Comparison of ENCODE assay signal across 8 cellular contexts in the genomic region with DNA sequence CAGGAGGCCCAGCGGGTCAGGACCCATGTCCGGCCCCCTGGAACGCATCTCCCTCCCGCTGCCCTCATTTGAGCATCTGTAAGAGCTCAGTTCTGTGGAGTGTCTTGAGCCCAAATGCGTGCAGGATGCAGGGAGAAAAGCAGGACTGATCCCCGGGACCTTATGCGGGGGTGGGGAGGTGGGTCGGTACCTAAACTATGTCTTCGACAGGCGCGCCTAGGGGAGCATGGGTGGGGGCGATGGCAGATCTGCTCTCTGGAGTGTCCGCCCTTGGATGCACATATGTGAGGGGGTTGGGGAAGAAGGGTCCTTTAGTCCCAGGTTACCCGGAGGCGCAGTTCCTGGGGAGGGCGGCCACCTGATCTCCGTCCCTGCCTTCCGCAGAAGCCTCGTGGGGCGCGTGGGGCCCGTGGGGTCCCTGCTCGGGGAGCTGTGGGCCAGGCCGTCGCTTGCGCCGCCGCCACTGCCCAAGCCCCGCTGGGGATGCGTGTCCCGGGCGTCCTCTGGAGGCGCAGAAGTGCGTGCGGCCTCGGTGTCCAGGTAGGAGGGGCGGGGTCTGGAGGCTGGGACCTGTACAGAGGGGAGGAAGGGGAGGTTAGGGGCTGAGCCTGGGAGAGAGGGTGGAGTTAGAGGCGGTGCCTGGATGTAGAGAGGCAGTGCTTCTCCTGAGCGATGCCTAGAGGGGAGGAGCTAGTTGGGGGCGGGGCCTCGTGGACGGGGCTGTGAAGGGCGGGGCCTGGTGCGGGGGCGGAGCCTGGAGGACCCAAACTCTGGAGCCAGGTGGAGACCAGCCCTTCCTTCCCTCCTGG. TPM values are rescaled to one million over a fixed set of nuclear protein-coding genes. Genes with fewer than 3 reads are reported as not detected.
DNase-seq lines count a peak whose midpoint lies in the region; ATAC-seq and TF ChIP-seq lines count a peak whose summit lies in the region.

No MANE protein-coding gene starts in this region.

- peak; percentile 64 for DNase-seq in GM19238 (ENCODE audit: insufficient read length, low spot score)
- peak; percentile 29 for DNase-seq in NCI-H460 (ENCODE audit: extremely low read depth, low read depth)
- peak; percentile 55 for DNase-seq in activated T-helper 1 cell treated with Interleukin-2 at 50 U/mL for 16 hours (ENCODE audit: low read depth)
- peak; percentile 63 for DNase-seq in left cardiac atrium
- peak; percentile 52 to 74 (median 66) for DNase-seq in stimulated activated CD4-positive, alpha-beta T cell treated with anti-CD3 and anti-CD28 coated beads, Interleukin-1b, Interleukin-23, amount 100 ng/mL, for 24 hours (ENCODE audit: low read depth in 4 of 4, low spot score in 1 of 4)
- DNase-seq in NCI-H2081 treated with DMSO at 0.1 percent for 48 hours (lab: John Stamatoyannopoulos, UW), result no peak
- no peak for DNase-seq in tibial artery

- peak overlapping the region in 1 of 2 donors; percentile 20 for H3K4me3 ChIP-seq in tibial artery

- no peaks in the 10 kb centered on the region for H3K9me3 ChIP-seq in tibial artery

- H3K27me3 ChIP-seq in tibial artery, result peaks cover 0 to 83% of the 10 kb centered on the region in 2 donors

- intact Hi-C loops in left cardiac atrium (cut with DNase I), result no loop called here
- intact Hi-C loops in tibial artery (cut with DNase I; ENCODE audit: low total_unique reads), result no loop called here

- ATAC-seq in left cardiac atrium, result peak; percentile 23 to 39
- no peak for ATAC-seq in HG02973 (IDR thresholded peaks at IDR 0.05; ENCODE audit: unreplicated experiment)

- H3K36me3 ChIP-seq in tibial artery, result no peaks in the 10 kb centered on the region

- no peak overlapping the region for H3K27ac ChIP-seq in tibial artery

- no peak for TF ChIP-seq CTCF in tibial artery (IDR thresholded peaks at IDR 0.05)

- peaks cover 0 to 39% (median 29%) of the 10 kb centered on the region in 4 donors for H3K4me1 ChIP-seq in tibial artery

RNA-seq across cellular contexts. Expression of gene CILP2, which starts 2.8 kb away (rescaled TPM):
- 0.02 and 0.12 TPM in 2 replicates for total RNA-seq in NCI-H460 (2014; rRNA removed; shearing (Covaris generic))
- 0.07 TPM in 1 of 2 replicates, not detected in the other for polyA plus RNA-seq in NCI-H460 (2014; cell fraction: nucleus; rRNA removed)
- total RNA-seq in left cardiac atrium, result under 1 TPM; 0.32 to 0.71 TPM

RNA-seq across cellular contexts. Expression of gene YJEFN3, which starts 12.2 kb away (rescaled TPM):
- 1.3 and 2.5 TPM in 2 replicates for total RNA-seq in NCI-H460 (2014; rRNA removed; shearing (Covaris generic))
- 5.0 and 8.0 TPM in 2 replicates for polyA plus RNA-seq in NCI-H460 (2014; cell fraction: nucleus; rRNA removed)
- 1 to 10 TPM; 2.7 to 2.9 TPM for total RNA-seq in left cardiac atrium

RNA-seq across cellular contexts. Expression of gene NDUFA13, which starts 24.9 kb away (rescaled TPM):
- 134 and 136 TPM in 2 replicates for total RNA-seq in NCI-H460 (2014; rRNA removed; shearing (Covaris generic))
- polyA plus RNA-seq in NCI-H460 (2014; cell fraction: nucleus; rRNA removed), result 74.0 and 81.4 TPM in 2 replicates
- 100 to 1,000 TPM; 850 to 852 TPM for total RNA-seq in left cardiac atrium

RNA-seq across cellular contexts. Expression of gene TSSK6, which starts 25.6 kb away (rescaled TPM):
- total RNA-seq in NCI-H460 (2014; rRNA removed; shearing (Covaris generic)), result 2.2 and 3.2 TPM in 2 replicates
- 2.4 and 6.9 TPM in 2 replicates for polyA plus RNA-seq in NCI-H460 (2014; cell fraction: nucleus; rRNA removed)
- under 1 TPM; 0.50 to 0.88 TPM for total RNA-seq in left cardiac atrium

Comparison
In these comparisons a context has a peak if more than half of its experiments do, and no peak if none do; other contexts are left out.
1. DNase-seq: peak in GM19238 (single experiment), NCI-H460 (single experiment), activated T-helper 1 cell treated with Interleukin-2 at 50 U/mL for 16 hours (single experiment), left cardiac atrium (single experiment) and stimulated activated CD4-positive, alpha-beta T cell treated with anti-CD3 and anti-CD28 coated beads, Interleukin-1b, Interleukin-23, amount 100 ng/mL, for 24 hours (4 of 4); none in NCI-H2081 treated with DMSO at 0.1 percent for 48 hours (single experiment) and tibial artery (0 of 2).